ENCODE assay signal across 28 cellular contexts in genomic region chr18:66695281-66695680, GRCh38.
"Had no signal": no experiment of that assay in that cellular context is flagged by ENCODE, and none has a peak within 500 bp of the region (broad histone marks: within the 10 kb centered on the region; RNA-seq: fewer than 3 reads in every experiment).

No MANE protein-coding gene starts in this region.

- H2AFZ ChIP-seq: parathyroid adenoma had no signal

- H3K9me3 Mint-ChIP-seq: nephron, type B pancreatic cell had no signal

- DNase-seq: naive thymus-derived CD4-positive, alpha-beta T cell; natural killer cell; occipital lobe; ovary; posterior cingulate gyrus; psoas muscle; right cardiac atrium; right lobe of liver; sigmoid colon; small intestine; stimulated activated CD4-positive, alpha-beta T cell treated with anti-CD3 and anti-CD28 coated beads, Interleukin-15, amount 100 ng/mL, for 24 hours; stimulated activated CD4-positive, alpha-beta T cell treated with anti-CD3 and anti-CD28 coated beads, Interleukin-4, amount 100 ng/mL, for 1 hour; stimulated activated CD4-positive, alpha-beta T cell treated with anti-CD3 and anti-CD28 coated beads, Interleukin-4, amount 100 ng/mL, for 4 hours; stimulated activated CD8-positive, alpha-beta memory T cell treated with anti-CD3 and anti-CD28 coated beads, Interleukin-4, amount 100 ng/mL, for 48 hours; stimulated activated naive CD4-positive, alpha-beta T cell; stimulated activated naive CD8-positive, alpha-beta T cell treated with anti-CD3 and anti-CD28 coated beads, Interleukin-15, amount 100 ng/mL, for 72 hours; stimulated activated naive CD8-positive, alpha-beta T cell treated with anti-CD3 and anti-CD28 coated beads, Interleukin-15, Interleukin-2, amounts not matched to agents 100 U/mL and 50 U/mL, for 24 hours; substantia nigra; testis; tibial artery; transverse colon had no signal

- H3K27ac Mint-ChIP-seq: naive thymus-derived CD4-positive, alpha-beta T cell; natural killer cell; nephron; progenitor cell of endocrine pancreas; stimulated activated memory B cell treated with anti-CD40 and anti-IgM and Interleukin-4, amounts not matched to agents 10 μg/mL and 1 μg/mL and 100 μg/mL, for 72 hours; stimulated activated naive CD8-positive, alpha-beta T cell treated with anti-CD3 and anti-CD28 coated beads, Interleukin-15, amount 100 ng/mL, for 72 hours; type B pancreatic cell had no signal

- H3K4me3 Mint-ChIP-seq: naive thymus-derived CD4-positive, alpha-beta T cell; natural killer cell; nephron; stimulated activated memory B cell treated with anti-CD40 and anti-IgM and Interleukin-4, amounts not matched to agents 10 μg/mL and 1 μg/mL and 100 μg/mL, for 72 hours; stimulated activated naive CD8-positive, alpha-beta T cell treated with anti-CD3 and anti-CD28 coated beads, Interleukin-15, amount 100 ng/mL, for 72 hours; type B pancreatic cell had no signal

- H3K27me3 Mint-ChIP-seq: naive thymus-derived CD4-positive, alpha-beta T cell; progenitor cell of endocrine pancreas; stimulated activated memory B cell treated with anti-CD40 and anti-IgM and Interleukin-4, amounts not matched to agents 10 μg/mL and 1 μg/mL and 100 μg/mL, for 72 hours; stimulated activated naive CD8-positive, alpha-beta T cell treated with anti-CD3 and anti-CD28 coated beads, Interleukin-15, amount 100 ng/mL, for 72 hours; type B pancreatic cell had no signal

- H3K4me3 ChIP-seq: ovary, psoas muscle, right lobe of liver, sigmoid colon, suprapubic skin, testis, tibial artery, transverse colon, vagina had no signal

- H3K27me3 ChIP-seq: ovary, right lobe of liver, sigmoid colon, suprapubic skin, testis, tibial artery, transverse colon, vagina had no signal

- ATAC-seq: naive thymus-derived CD4-positive, alpha-beta T cell; natural killer cell; psoas muscle; right cardiac atrium; right lobe of liver; stimulated activated memory B cell treated with anti-CD40 and anti-IgM and Interleukin-4, amounts not matched to agents 10 μg/mL and 1 μg/mL and 100 μg/mL, for 72 hours; stimulated activated naive CD8-positive, alpha-beta T cell treated with anti-CD3 and anti-CD28 coated beads, Interleukin-15, amount 100 ng/mL, for 72 hours; stimulated activated naive CD8-positive, alpha-beta T cell treated with anti-CD3 and anti-CD28 coated beads, Interleukin-15, Interleukin-2, amounts not matched to agents 100 U/mL and 50 U/mL, for 24 hours had no signal

- H3K4me1 Mint-ChIP-seq: naive thymus-derived CD4-positive, alpha-beta T cell; natural killer cell; nephron; stimulated activated memory B cell treated with anti-CD40 and anti-IgM and Interleukin-4, amounts not matched to agents 10 μg/mL and 1 μg/mL and 100 μg/mL, for 72 hours; stimulated activated naive CD8-positive, alpha-beta T cell treated with anti-CD3 and anti-CD28 coated beads, Interleukin-15, amount 100 ng/mL, for 72 hours had no signal

- H3K27ac ChIP-seq: ovary, parathyroid adenoma, psoas muscle, right lobe of liver, sigmoid colon, suprapubic skin, testis, tibial artery, transverse colon, vagina had no signal

- H3K36me3 Mint-ChIP-seq: naive thymus-derived CD4-positive, alpha-beta T cell; natural killer cell; stimulated activated memory B cell treated with anti-CD40 and anti-IgM and Interleukin-4, amounts not matched to agents 10 μg/mL and 1 μg/mL and 100 μg/mL, for 72 hours; type B pancreatic cell had no signal

- H3K79me2 ChIP-seq: parathyroid adenoma had no signal

- H3K36me3 ChIP-seq: ovary, right lobe of liver, sigmoid colon, suprapubic skin, tibial artery, transverse colon, vagina had no signal

- H3K9me3 ChIP-seq: ovary, psoas muscle, right lobe of liver, sigmoid colon, suprapubic skin, testis, tibial artery, transverse colon, vagina had no signal

- H3K4me1 ChIP-seq: parathyroid adenoma, psoas muscle, right lobe of liver, sigmoid colon, suprapubic skin, testis, tibial artery, transverse colon, vagina had no signal
